Comparison of ENCODE assay signal across 1 cellular context in genomic region chr17:74935585-74936469, GRCh38.
A peak's percentile ranks its signal among the peaks of the same experiment; 100 is the strongest.
TF ChIP-seq lines count a peak whose summit lies in the region.

A gene with protein sequence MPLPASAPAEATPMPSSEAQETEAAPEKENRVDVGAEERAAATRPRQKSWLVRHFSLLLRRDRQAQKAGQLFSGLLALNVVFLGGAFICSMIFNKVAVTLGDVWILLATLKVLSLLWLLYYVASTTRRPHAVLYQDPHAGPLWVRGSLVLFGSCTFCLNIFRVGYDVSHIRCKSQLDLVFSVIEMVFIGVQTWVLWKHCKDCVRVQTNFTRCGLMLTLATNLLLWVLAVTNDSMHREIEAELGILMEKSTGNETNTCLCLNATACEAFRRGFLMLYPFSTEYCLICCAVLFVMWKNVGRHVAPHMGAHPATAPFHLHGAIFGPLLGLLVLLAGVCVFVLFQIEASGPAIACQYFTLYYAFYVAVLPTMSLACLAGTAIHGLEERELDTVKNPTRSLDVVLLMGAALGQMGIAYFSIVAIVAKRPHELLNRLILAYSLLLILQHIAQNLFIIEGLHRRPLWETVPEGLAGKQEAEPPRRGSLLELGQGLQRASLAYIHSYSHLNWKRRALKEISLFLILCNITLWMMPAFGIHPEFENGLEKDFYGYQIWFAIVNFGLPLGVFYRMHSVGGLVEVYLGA (plus strand): TSS chr17:74935898. CDS start chr17:74935922, 24 bp downstream.

TF ChIP-seq in H1, 55 proteins besides CTCF, POLR2A, EP300 and RAD21 (continued from another document):
- TF ChIP-seq, protein P1, sequence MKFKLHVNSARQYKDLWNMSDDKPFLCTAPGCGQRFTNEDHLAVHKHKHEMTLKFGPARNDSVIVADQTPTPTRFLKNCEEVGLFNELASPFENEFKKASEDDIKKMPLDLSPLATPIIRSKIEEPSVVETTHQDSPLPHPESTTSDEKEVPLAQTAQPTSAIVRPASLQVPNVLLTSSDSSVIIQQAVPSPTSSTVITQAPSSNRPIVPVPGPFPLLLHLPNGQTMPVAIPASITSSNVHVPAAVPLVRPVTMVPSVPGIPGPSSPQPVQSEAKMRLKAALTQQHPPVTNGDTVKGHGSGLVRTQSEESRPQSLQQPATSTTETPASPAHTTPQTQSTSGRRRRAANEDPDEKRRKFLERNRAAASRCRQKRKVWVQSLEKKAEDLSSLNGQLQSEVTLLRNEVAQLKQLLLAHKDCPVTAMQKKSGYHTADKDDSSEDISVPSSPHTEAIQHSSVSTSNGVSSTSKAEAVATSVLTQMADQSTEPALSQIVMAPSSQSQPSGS (IDR thresholded peaks at IDR 0.05; ENCODE audit: low read length) = no peak
- peak; percentile 97 for TF ChIP-seq SUZ12 (IDR thresholded peaks at IDR 0.05; ENCODE audit: low read length)
